ENCODE assay signal across 10 cellular contexts in the genomic region with DNA sequence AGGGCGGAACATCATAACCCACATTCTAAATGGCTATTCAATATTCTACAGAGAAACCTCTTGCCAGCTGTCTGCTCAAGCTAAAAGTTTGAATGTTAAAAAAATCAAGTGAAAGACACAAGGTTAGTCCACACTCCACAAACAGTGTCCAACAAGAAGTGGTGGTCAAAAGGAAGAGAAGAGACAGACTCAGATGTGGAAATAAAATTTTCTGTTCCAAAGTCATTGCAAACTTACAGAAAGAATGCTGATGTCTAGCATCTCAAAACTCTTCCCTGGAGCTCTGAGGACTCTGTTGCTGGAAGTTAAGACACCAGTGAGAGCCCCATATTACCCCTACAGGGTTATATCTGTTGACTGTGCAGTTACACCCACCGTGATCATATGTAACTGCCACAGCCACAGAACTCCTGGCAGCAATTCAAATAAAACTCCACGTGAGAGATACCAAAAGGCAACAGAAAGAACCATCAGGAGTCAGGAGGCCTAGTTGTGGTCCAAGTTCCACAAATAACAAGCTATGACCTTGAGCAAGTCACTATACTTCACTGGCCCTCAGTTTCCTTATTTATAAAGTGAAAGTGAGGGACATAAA.
DNase-seq lines count a peak whose midpoint lies in the region; ATAC-seq and TF ChIP-seq lines count a peak whose summit lies in the region.
"Had no signal": no experiment of that assay in that cellular context is flagged by ENCODE, and none has a peak within 500 bp of the region (broad histone marks: within the 10 kb centered on the region; RNA-seq: fewer than 3 reads in every experiment).

No MANE protein-coding gene starts in this region.

- peak overlapping the region; percentile 88 for H3K27ac Mint-ChIP-seq in activated T-cell treated with anti-CD3 and anti-CD28 coated beads, Interleukin-2, amount 50 U/mL, for 24 hours
- peak overlapping the region; percentile 82 for H3K27ac Mint-ChIP-seq in T-helper 17 cell

- no peak for TF ChIP-seq CTCF in thyroid gland (IDR thresholded peaks at IDR 0.05)
- no peak for TF ChIP-seq CTCF in vagina (IDR thresholded peaks at IDR 0.05)

- DNase-seq in activated T-cell treated with anti-CD3 and anti-CD28 coated beads, Interleukin-2, amount 50 U/mL, for 24 hours: no peak
- no peak for DNase-seq in activated T-cell treated with anti-CD3 and anti-CD28 coated beads, Interleukin-2, amount 50 U/mL, for 1 hour
- DNase-seq in T-helper 17 cell: no peak
- DNase-seq in right cardiac atrium: no peak
- DNase-seq in thyroid gland: no peak
- no peak for DNase-seq in UCSD-AML1 (lab: John Stamatoyannopoulos, UW; ENCODE audit: unreplicated experiment)
- no peak for DNase-seq in vagina (ENCODE audit: extremely low spot score in 2 of 2)

- no peaks in the 10 kb centered on the region for H3K9me3 ChIP-seq in T-helper 17 cell (ENCODE audit: control insufficient read depth, low read length, poor library complexity, severe bottlenecking)
- no peaks in the 10 kb centered on the region for H3K9me3 ChIP-seq in right cardiac atrium (ENCODE audit: control insufficient read depth, low read length)
- H3K9me3 ChIP-seq in thyroid gland: no peaks in the 10 kb centered on the region
- no peaks in the 10 kb centered on the region for H3K9me3 ChIP-seq in vagina

- peak overlapping the region; percentile 52 for H3K4me3 Mint-ChIP-seq in activated T-cell treated with anti-CD3 and anti-CD28 coated beads, Interleukin-2, amount 50 U/mL, for 24 hours
- H3K4me3 Mint-ChIP-seq in T-helper 17 cell: peak overlapping the region; percentile 33

- H3K4me1 Mint-ChIP-seq in activated T-cell treated with anti-CD3 and anti-CD28 coated beads, Interleukin-2, amount 50 U/mL, for 24 hours (ENCODE audit: low read depth): peaks cover 84% of the 10 kb centered on the region
- H3K4me1 Mint-ChIP-seq in T-helper 17 cell: peaks cover 75% of the 10 kb centered on the region

- H3K4me1 ChIP-seq in right cardiac atrium (ENCODE audit: control insufficient read depth, insufficient read depth, low read length) (peaks cover 22% of the 10 kb centered on the region), thyroid gland (peaks cover 69 to 77% of the 10 kb centered on the region in 2 donors), vagina (peaks cover 35% of the 10 kb centered on the region)

- TF ChIP-seq POLR2A in thyroid gland (IDR thresholded peaks at IDR 0.05) (no peak), vagina (IDR thresholded peaks at IDR 0.05) (no peak)

- H3K36me3 ChIP-seq in thyroid gland (no peaks in the 10 kb centered on the region), vagina (no peaks in the 10 kb centered on the region)

- H3K9me3 Mint-ChIP-seq in activated T-cell treated with anti-CD3 and anti-CD28 coated beads, Interleukin-2, amount 50 U/mL, for 24 hours: no peaks in the 10 kb centered on the region

- H3K4me3 ChIP-seq in right cardiac atrium (ENCODE audit: low read length): no peak overlapping the region
- no peak overlapping the region for H3K4me3 ChIP-seq in thyroid gland (replicated peaks in 1 of 3)
- no peak overlapping the region for H3K4me3 ChIP-seq in vagina

- H3K27ac ChIP-seq in right cardiac atrium (ENCODE audit: low read length) (peak overlapping the region; percentile 61), thyroid gland (peak overlapping the region; percentile 76 to 98 (median 89)), vagina (no peak overlapping the region)
- H3K27ac ChIP-seq: C4-2B had no signal

- peaks cover 12% of the 10 kb centered on the region for H3K36me3 Mint-ChIP-seq in activated T-cell treated with anti-CD3 and anti-CD28 coated beads, Interleukin-2, amount 50 U/mL, for 24 hours (ENCODE audit: low read depth)
- H3K36me3 Mint-ChIP-seq in T-helper 17 cell (ENCODE audit: low read depth): peaks cover 3% of the 10 kb centered on the region

- intact Hi-C loops in right cardiac atrium (cut with DNase I) (no loop called here), thyroid gland (cut with DNase I) (no loop called here), vagina (cut with DNase I) (no loop called here)

- peak; percentile 63 for ATAC-seq in T-helper 17 cell
- ATAC-seq in right cardiac atrium: peak; percentile 44 to 45
- ATAC-seq in HG03097 (IDR thresholded peaks at IDR 0.05; ENCODE audit: low FRiP score, unreplicated experiment): no peak
- ATAC-seq: HCT116 had no signal

- no peaks in the 10 kb centered on the region for H3K27me3 Mint-ChIP-seq in activated T-cell treated with anti-CD3 and anti-CD28 coated beads, Interleukin-2, amount 50 U/mL, for 24 hours
- no peaks in the 10 kb centered on the region for H3K27me3 Mint-ChIP-seq in T-helper 17 cell

- 33% methylated on average over 3 of the region's 3 CpGs for WGBS in right cardiac atrium
- WGBS in thyroid gland, 2 donors: 19 to 31% methylated on average over 3 of the region's 3 CpGs

- H3K27me3 ChIP-seq in right cardiac atrium (ENCODE audit: control insufficient read depth, insufficient read depth) (no peaks in the 10 kb centered on the region), thyroid gland (no peaks in the 10 kb centered on the region), vagina (no peaks in the 10 kb centered on the region)
